Comparison of ENCODE assay signal across 1 cellular context in genomic region chr19:423691-424466, GRCh38.
TF ChIP-seq lines count a peak whose summit lies in the region.

No MANE protein-coding gene starts in this region.

TF ChIP-seq in K562, 482 proteins besides CTCF, POLR2A, EP300 and RAD21 (continued from another document):
- no peak for TF ChIP-seq FOXP4 (CRISPR knock-in tag; IDR thresholded peaks at IDR 0.05; ENCODE audit: borderline replicate concordance)
